In the genomic region with DNA sequence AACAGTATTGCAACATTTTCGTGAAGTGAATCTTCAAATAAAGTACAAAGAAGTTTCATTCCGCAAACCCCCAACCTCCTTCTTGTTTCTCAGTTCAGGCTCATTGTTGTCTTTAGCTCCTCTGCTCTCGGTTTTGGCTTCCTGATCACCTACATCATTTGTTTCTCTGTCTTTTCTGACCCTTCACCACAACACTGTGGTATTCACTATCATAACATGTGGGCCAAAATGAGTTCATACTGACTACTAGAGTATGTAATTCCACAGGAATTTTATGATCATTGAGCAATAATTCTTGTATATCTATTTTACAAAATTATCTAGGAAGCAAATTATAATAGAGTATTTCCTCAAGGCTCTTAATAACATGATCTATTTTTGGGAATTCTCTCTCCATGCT, we compare ENCODE assay signal across 12 cellular contexts.
A peak's percentile ranks its signal among the peaks of the same experiment; 100 is the strongest.
DNase-seq lines count a peak whose midpoint lies in the region; ATAC-seq and TF ChIP-seq lines count a peak whose summit lies in the region.
"Had no signal": no experiment of that assay in that cellular context is flagged by ENCODE, and none has a peak within 500 bp of the region (broad histone marks: within the 10 kb centered on the region; RNA-seq: fewer than 3 reads in every experiment).

No MANE protein-coding gene starts in this region.

- peaks cover 51% of the 10 kb centered on the region for H3K4me1 Mint-ChIP-seq in HFFc6 (ENCODE audit: low read depth)
- no peaks in the 10 kb centered on the region for H3K4me1 Mint-ChIP-seq in T-helper 2 cell treated with Interferon-gamma antibody and Interleukin-4, amounts not matched to agents 5 μg/mL and 100 μg/mL, for 36 hours (ENCODE audit: low read depth)
- H3K4me1 Mint-ChIP-seq: naive thymus-derived CD8-positive, alpha-beta T cell had no signal

- DNase-seq in AG08395 (ENCODE audit: low spot score), result peak; percentile 61
- peak; percentile 85 for DNase-seq in HFFc6
- DNase-seq in adipocyte (ENCODE audit: low read depth), result peak; percentile 89
- peak; percentile 98 for DNase-seq in iris pigment epithelial cell (ENCODE audit: low read depth)
- DNase-seq in D341Med (ENCODE audit: low spot score), result no peak
- DNase-seq in esophagus squamous epithelium (lab: John Stamatoyannopoulos, UW), result no peak
- no peak for DNase-seq in T-helper 2 cell treated with Interferon-gamma antibody and Interleukin-4, amounts not matched to agents 5 μg/mL and 100 μg/mL, for 36 hours (ENCODE audit: low spot score)
- DNase-seq in right cardiac atrium, result no peak
- DNase-seq: C1 segment of cervical spinal cord; naive thymus-derived CD8-positive, alpha-beta T cell had no signal

- intact Hi-C loops in esophagus squamous epithelium (cut with DNase I) (no loop called here), right cardiac atrium (cut with DNase I) (loop anchor here in 3 of 4 donors (10.0 kb wide), 2 partner anchors 700 to 710 kb away; partner anchors contain the start of gene PRICKLE1 (in 2 of the 3))

- 45 to 63% methylated on average over 3 of the region's 3 CpGs for WGBS in esophagus squamous epithelium, 2 donors
- WGBS in right cardiac atrium, result 41% methylated on average over 3 of the region's 3 CpGs

- ATAC-seq in right cardiac atrium, result no peak
- ATAC-seq: naive thymus-derived CD8-positive, alpha-beta T cell had no signal

- no peaks in the 10 kb centered on the region for H3K36me3 Mint-ChIP-seq in HFFc6 (ENCODE audit: low read depth)
- H3K36me3 Mint-ChIP-seq in T-helper 2 cell treated with Interferon-gamma antibody and Interleukin-4, amounts not matched to agents 5 μg/mL and 100 μg/mL, for 36 hours (ENCODE audit: low read depth), result no peaks in the 10 kb centered on the region
- H3K36me3 Mint-ChIP-seq: activated naive CD8-positive, alpha-beta T cell; naive thymus-derived CD8-positive, alpha-beta T cell had no signal

- peak overlapping the region; percentile 65 for H3K4me3 Mint-ChIP-seq in HFFc6
- no peak overlapping the region for H3K4me3 Mint-ChIP-seq in T-helper 2 cell treated with Interferon-gamma antibody and Interleukin-4, amounts not matched to agents 5 μg/mL and 100 μg/mL, for 36 hours
- H3K4me3 Mint-ChIP-seq: activated naive CD8-positive, alpha-beta T cell; naive thymus-derived CD8-positive, alpha-beta T cell had no signal

- H3K9ac ChIP-seq in adipocyte (ENCODE audit: low read length), result no peak overlapping the region

- H3K27me3 Mint-ChIP-seq in HFFc6 (ENCODE audit: insufficient read depth), result no peaks in the 10 kb centered on the region
- no peaks in the 10 kb centered on the region for H3K27me3 Mint-ChIP-seq in T-helper 2 cell treated with Interferon-gamma antibody and Interleukin-4, amounts not matched to agents 5 μg/mL and 100 μg/mL, for 36 hours (ENCODE audit: low read depth)
- H3K27me3 Mint-ChIP-seq: activated naive CD8-positive, alpha-beta T cell; naive thymus-derived CD8-positive, alpha-beta T cell had no signal

- H3K4me1 ChIP-seq in adipocyte (ENCODE audit: control insufficient read depth, insufficient read depth, low read length) (peaks cover 32% of the 10 kb centered on the region), esophagus squamous epithelium (peaks cover 0 to 10% (median 0%) of the 10 kb centered on the region in 3 donors), right cardiac atrium (ENCODE audit: control insufficient read depth, insufficient read depth, low read length) (no peaks in the 10 kb centered on the region)

- H3K27me3 ChIP-seq in adipocyte (replicated peaks; ENCODE audit: control insufficient read depth, insufficient read depth, low read length) (no peaks in the 10 kb centered on the region), esophagus squamous epithelium (no peaks in the 10 kb centered on the region), right cardiac atrium (ENCODE audit: control insufficient read depth, insufficient read depth) (no peaks in the 10 kb centered on the region)

- no peak for TF ChIP-seq POLR2A in esophagus squamous epithelium (IDR thresholded peaks at IDR 0.05)

- no peaks in the 10 kb centered on the region for H3K9me3 ChIP-seq in adipocyte (ENCODE audit: control insufficient read depth, low read length)
- H3K9me3 ChIP-seq in esophagus squamous epithelium, result no peaks in the 10 kb centered on the region
- H3K9me3 ChIP-seq in right cardiac atrium (ENCODE audit: control insufficient read depth, low read length), result no peaks in the 10 kb centered on the region

- H3K27ac Mint-ChIP-seq in HFFc6, result peak overlapping the region; percentile 71
- no peak overlapping the region for H3K27ac Mint-ChIP-seq in T-helper 2 cell treated with Interferon-gamma antibody and Interleukin-4, amounts not matched to agents 5 μg/mL and 100 μg/mL, for 36 hours
- H3K27ac Mint-ChIP-seq: activated naive CD8-positive, alpha-beta T cell; naive thymus-derived CD8-positive, alpha-beta T cell had no signal

- TF ChIP-seq CTCF in HFFc6 (IDR thresholded peaks at IDR 0.05) (no peak), esophagus squamous epithelium (IDR thresholded peaks at IDR 0.05) (no peak)

- H3K27ac ChIP-seq in esophagus squamous epithelium (no peak overlapping the region), right cardiac atrium (ENCODE audit: low read length) (no peak overlapping the region)
- H3K27ac ChIP-seq: VCaP had no signal

- H3K36me3 ChIP-seq in adipocyte (ENCODE audit: control insufficient read depth, insufficient read depth, low read length, severe bottlenecking) (no peaks in the 10 kb centered on the region), esophagus squamous epithelium (no peaks in the 10 kb centered on the region)

- H3K9me3 Mint-ChIP-seq in HFFc6, result no peaks in the 10 kb centered on the region
- H3K9me3 Mint-ChIP-seq in T-helper 2 cell treated with Interferon-gamma antibody and Interleukin-4, amounts not matched to agents 5 μg/mL and 100 μg/mL, for 36 hours, result no peaks in the 10 kb centered on the region
- H3K9me3 Mint-ChIP-seq: naive thymus-derived CD8-positive, alpha-beta T cell had no signal

- H3K4me3 ChIP-seq in adipocyte (ENCODE audit: low read length) (peak overlapping the region; percentile 48), esophagus squamous epithelium (no peak overlapping the region), right cardiac atrium (ENCODE audit: low read length) (no peak overlapping the region)

Comparison
In these comparisons a context has a peak if more than half of its experiments do, and no peak if none do; other contexts are left out.
1. DNase-seq: peak in AG08395 (single experiment), HFFc6 (single experiment), adipocyte (single experiment) and iris pigment epithelial cell (single experiment); none in D341Med (single experiment), esophagus squamous epithelium (single experiment), T-helper 2 cell treated with Interferon-gamma antibody and Interleukin-4, amounts not matched to agents 5 μg/mL and 100 μg/mL, for 36 hours (single experiment) and right cardiac atrium (0 of 3).